In the genomic region with DNA sequence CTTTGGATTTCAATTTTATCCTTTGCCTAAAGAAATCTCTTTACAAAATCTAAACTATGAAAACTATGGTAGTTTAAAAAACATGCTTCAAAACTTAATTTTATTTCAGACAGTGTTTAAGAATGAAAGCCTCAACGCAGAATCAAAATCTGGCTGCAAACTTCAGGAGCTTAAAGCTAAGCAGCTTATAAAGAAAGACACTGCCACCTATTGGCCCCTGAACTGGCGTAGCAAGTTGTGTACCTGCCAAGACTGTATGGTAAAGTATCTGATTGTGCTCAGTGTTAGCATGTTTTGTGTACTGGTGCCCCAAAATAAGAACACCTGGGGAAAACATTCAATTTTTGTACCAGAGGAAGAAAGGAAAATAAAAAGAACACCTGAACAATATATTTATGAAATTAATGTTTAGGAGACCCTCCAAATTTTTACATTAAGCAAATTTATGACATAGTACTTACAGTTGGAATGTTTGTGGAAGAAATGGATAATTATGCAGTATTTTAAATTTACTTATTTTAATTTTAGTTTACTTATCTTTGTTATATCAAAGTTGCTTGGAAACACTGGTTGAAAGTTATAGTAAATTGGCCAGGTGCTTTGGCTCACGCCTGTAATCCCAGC, we compare ENCODE assay signal across 1 cellular context.
TF ChIP-seq lines count a peak whose summit lies in the region.

No MANE protein-coding gene starts in this region.

TF ChIP-seq in H1, 55 proteins besides CTCF, POLR2A, EP300 and RAD21:
- TF ChIP-seq, protein P1, sequence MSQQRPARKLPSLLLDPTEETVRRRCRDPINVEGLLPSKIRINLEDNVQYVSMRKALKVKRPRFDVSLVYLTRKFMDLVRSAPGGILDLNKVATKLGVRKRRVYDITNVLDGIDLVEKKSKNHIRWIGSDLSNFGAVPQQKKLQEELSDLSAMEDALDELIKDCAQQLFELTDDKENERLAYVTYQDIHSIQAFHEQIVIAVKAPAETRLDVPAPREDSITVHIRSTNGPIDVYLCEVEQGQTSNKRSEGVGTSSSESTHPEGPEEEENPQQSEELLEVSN (IDR thresholded peaks at IDR 0.05) = no peak
- TF ChIP-seq HDAC6 (IDR thresholded peaks at IDR 0.05; ENCODE audit: low read depth, low read length) (no peak), BRCA1 (IDR thresholded peaks at IDR 0.05; ENCODE audit: low read depth, low read length) (no peak), PHF8 (conservative IDR thresholded peaks at IDR 0.05; ENCODE audit: low read depth, low read length) (no peak), TAF7 (optimal IDR thresholded peaks at IDR 0.05; ENCODE audit: borderline replicate concordance, low read depth, low read length) (no peak), TCF12 (IDR thresholded peaks at IDR 0.05; ENCODE audit: low read depth, low read length) (no peak)
